ENCODE assay signal across 10 cellular contexts in the genomic region with DNA sequence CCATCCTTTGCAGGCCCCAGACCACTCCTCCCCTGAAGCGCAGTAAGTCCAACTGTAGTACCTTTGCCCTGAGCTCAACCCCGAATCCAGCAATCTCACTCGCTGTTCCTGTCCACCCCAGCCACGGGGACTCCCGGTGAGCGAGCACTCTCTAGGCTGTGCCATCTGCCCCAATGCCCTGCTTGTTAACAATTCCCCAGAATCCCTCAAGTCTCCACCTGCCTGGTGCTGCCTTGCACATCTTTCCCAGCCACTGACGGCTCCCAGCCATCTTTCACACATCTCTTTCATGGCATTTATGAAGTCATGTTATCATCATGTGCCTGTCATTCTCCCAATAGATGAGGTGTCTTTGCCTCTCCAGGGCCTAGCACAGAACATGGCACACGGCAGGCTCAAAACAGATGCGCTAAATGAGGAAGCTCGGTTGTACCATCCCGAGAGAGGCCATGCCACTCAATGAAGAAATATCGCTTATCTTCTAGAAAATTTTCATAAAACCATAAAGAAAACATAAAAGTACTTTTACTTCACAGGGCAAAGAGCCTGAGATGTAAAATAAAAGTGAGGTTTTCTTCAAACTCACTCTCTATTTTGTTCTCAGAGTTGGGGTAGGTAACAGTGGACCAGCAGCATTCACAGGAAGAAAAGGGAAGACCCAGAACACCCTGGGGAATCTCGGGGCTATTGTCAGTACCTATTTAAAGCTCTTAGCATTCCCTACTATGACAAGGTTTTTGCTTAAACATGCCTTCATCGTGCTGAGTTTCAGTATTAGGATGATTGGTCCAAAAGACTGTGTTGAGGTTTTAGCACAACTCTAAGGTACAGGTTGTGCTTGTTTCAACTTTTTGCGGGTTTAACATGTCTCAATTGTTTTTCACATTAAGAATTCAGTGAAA. TPM values are rescaled to one million over a fixed set of nuclear protein-coding genes. Genes with fewer than 3 reads are reported as not detected.
DNase-seq lines count a peak whose midpoint lies in the region; ATAC-seq and TF ChIP-seq lines count a peak whose summit lies in the region.
"Had no signal": no experiment of that assay in that cellular context is flagged by ENCODE, and none has a peak within 500 bp of the region (broad histone marks: within the 10 kb centered on the region; RNA-seq: fewer than 3 reads in every experiment).

No MANE protein-coding gene starts in this region.

- TF ChIP-seq POLR2A in transverse colon (IDR thresholded peaks at IDR 0.05) = no peak

- H3K27ac ChIP-seq in transverse colon (no peak overlapping the region), RWPE1 (no peak overlapping the region)
- H3K27ac ChIP-seq: SJCRH30 had no signal

- intact Hi-C loops in transverse colon (cut with DNase I; ENCODE audit: low total_unique reads) = no loop called here

- H3K36me3 ChIP-seq in BE2C (peaks cover 5% of the 10 kb centered on the region; the same call in 1 of the 2 replicates), transverse colon (no peaks in the 10 kb centered on the region)

- POLR2A ChIA-PET in RWPE1 (lab: Yijun Ruan, JAX; ENCODE audit: low non-redundant PET) = no interaction called here

- H3K4me3 ChIP-seq in BE2C (ENCODE audit: low read depth, low read length) = no peak overlapping the region
- H3K4me3 ChIP-seq in transverse colon = no peak overlapping the region
- H3K4me3 ChIP-seq: SJCRH30 had no signal

- in situ Hi-C loops in transverse colon (cut with MboI; ENCODE audit: low pct_ligation_motif_present in 1 of 4, low pct_unique_long_range_greater_than_20kb in 1 of 4, low sequenced_read_pairs in 3 of 4) = no loop called here

- no peaks in the 10 kb centered on the region for H3K27me3 ChIP-seq in BE2C
- H3K27me3 ChIP-seq in transverse colon = no peaks in the 10 kb centered on the region
- H3K27me3 ChIP-seq: SJCRH30 had no signal

- TF ChIP-seq EP300 in transverse colon (IDR thresholded peaks at IDR 0.05; ENCODE audit: low read depth) = no peak

- H3K9me3 ChIP-seq in BE2C (no peaks in the 10 kb centered on the region), transverse colon (no peaks in the 10 kb centered on the region)
- H3K9me3 ChIP-seq: SJCRH30 had no signal

- ATAC-seq in GM19023 (IDR thresholded peaks at IDR 0.05; ENCODE audit: unreplicated experiment) = peak; percentile 92
- peak; percentile 95 for ATAC-seq in HG02642 (IDR thresholded peaks at IDR 0.05; ENCODE audit: poor library complexity, unreplicated experiment)
- peak; percentile 97 for ATAC-seq in HG03558 (IDR thresholded peaks at IDR 0.05; ENCODE audit: extremely low read depth, unreplicated experiment)

- H3K4me1 ChIP-seq in BE2C (0 out of 2 replicates have a peak, but pooled peaks cover 2% of the 10 kb centered on the region), transverse colon (peaks cover 3 to 14% (median 7%) of the 10 kb centered on the region in 4 donors)
- H3K4me1 ChIP-seq: SJCRH30 had no signal

- WGBS in transverse colon (ENCODE audit: low coverage in 1 of 2), 2 donors = 82 to 85% methylated on average over 13 to 15 of the region's 15 CpGs

- CTCF ChIA-PET in RWPE1 (lab: Yijun Ruan, JAX) = no interaction called here

- no peak for TF ChIP-seq CTCF in BE2C (IDR thresholded peaks at IDR 0.05; ENCODE audit: low read depth, low read length)
- no peak for TF ChIP-seq CTCF in transverse colon (IDR thresholded peaks at IDR 0.05)
- TF ChIP-seq CTCF in RWPE1 (conservative IDR thresholded peaks at IDR 0.05; ENCODE audit: low read depth) = no peak

- DNase-seq in BE2C = peak; percentile 7
- DNase-seq in transverse colon = no peak
- no peak for DNase-seq in NCI-H1092 treated with DMSO at 0.1 percent for 48 hours (lab: John Stamatoyannopoulos, UW)
- no peak for DNase-seq in DMS53 (lab: John Stamatoyannopoulos, UW)
- no peak for DNase-seq in RWPE1 (ENCODE audit: low spot score)
- DNase-seq: activated CD8-positive, alpha-beta memory T cell treated with anti-CD3 and anti-CD28 coated beads, Interleukin-2, amount 50 U/mL, for 48 hours; SJCRH30 had no signal

RNA-seq across cellular contexts. Expression of a gene that starts 55.2 kb away (rescaled TPM):
- polyA plus RNA-seq in BE2C (2012; ENCODE audit: insufficient read depth, insufficient read length, low read depth) = 49.4 TPM
- total RNA-seq in transverse colon = 10 to 100 TPM; 46.0 to 80.5 (median 67.7) TPM
